9 cellular contexts compared by ENCODE assay signal in genomic region chr11:132402056-132402684, GRCh38.
DNase-seq lines count a peak whose midpoint lies in the region; ATAC-seq, FAIRE-seq and TF ChIP-seq lines count a peak whose summit lies in the region.
"Had no signal": no experiment of that assay in that cellular context is flagged by ENCODE, and none has a peak within 500 bp of the region (broad histone marks: within the 10 kb centered on the region; RNA-seq: fewer than 3 reads in every experiment).

No MANE protein-coding gene starts in this region.

- no peaks in the 10 kb centered on the region for H3K36me3 Mint-ChIP-seq in activated CD4-positive, alpha-beta memory T cell treated with anti-CD3 and anti-CD28 coated beads, Interleukin-2, amount 10 ng/mL, durations not matched to agents 7 days and 5 days (ENCODE audit: low read depth)

- no peak for TF ChIP-seq POLR2A in GM12891 (IDR thresholded peaks at IDR 0.05; ENCODE audit: low read depth, low read length)

- no peak overlapping the region for H3K27ac Mint-ChIP-seq in activated CD4-positive, alpha-beta memory T cell treated with anti-CD3 and anti-CD28 coated beads, Interleukin-2, amount 10 ng/mL, durations not matched to agents 7 days and 5 days

- CTCF ChIA-PET in activated CD4-positive, alpha-beta memory T cell treated with anti-CD3 and anti-CD28 coated beads, Interleukin-2, amount 10 ng/mL, durations not matched to agents 7 days and 5 days (lab: Charles Lee) = interaction anchor here (0.7 to 1.2 kb wide), 4 partner anchors 90 to 253 kb away, joined by 3 to 4 read pairs (median 3); no protein-coding TSS in a partner anchor

- H3K4me3 Mint-ChIP-seq in activated CD4-positive, alpha-beta memory T cell treated with anti-CD3 and anti-CD28 coated beads, Interleukin-2, amount 10 ng/mL, durations not matched to agents 7 days and 5 days = no peak overlapping the region

- no peak for ATAC-seq in GM19397 (IDR thresholded peaks at IDR 0.05; ENCODE audit: unreplicated experiment)

- peak; percentile 95 for FAIRE-seq in GM12891 (lab: Jason Lieb, UNC)
- FAIRE-seq: TTC549 had no signal

- H3K4me1 Mint-ChIP-seq in activated CD4-positive, alpha-beta memory T cell treated with anti-CD3 and anti-CD28 coated beads, Interleukin-2, amount 10 ng/mL, durations not matched to agents 7 days and 5 days = no peaks in the 10 kb centered on the region

- POLR2A ChIA-PET in activated CD4-positive, alpha-beta memory T cell treated with anti-CD3 and anti-CD28 coated beads, Interleukin-2, amount 10 ng/mL, durations not matched to agents 7 days and 5 days (lab: Charles Lee) = no interaction called here

- TF ChIP-seq CTCF in HFF-Myc (IDR thresholded peaks at IDR 0.05; ENCODE audit: low read depth, low read length, missing control alignments) = peak; percentile 21

- peaks cover 5% of the 10 kb centered on the region for H3K27me3 Mint-ChIP-seq in activated CD4-positive, alpha-beta memory T cell treated with anti-CD3 and anti-CD28 coated beads, Interleukin-2, amount 10 ng/mL, durations not matched to agents 7 days and 5 days

- peak; percentile 39 for DNase-seq in GM12891 (ENCODE audit: insufficient read length, low spot score)
- no peak for DNase-seq in HFF-Myc (ENCODE audit: extremely low read depth, low read depth)
- DNase-seq in NCI-H1436 treated with DMSO at 0.1 percent for 48 hours (lab: John Stamatoyannopoulos, UW) = peak; percentile 28
- DNase-seq in activated CD4-positive, alpha-beta memory T cell treated with anti-CD3 and anti-CD28 coated beads, Interleukin-2, amount 10 ng/mL, durations not matched to agents 7 days and 5 days = peak; percentile 43
- peak; percentile 84 for DNase-seq in islet precursor cell
- DNase-seq in activated gamma-delta T cell (lab: John Stamatoyannopoulos, UW) = no peak
- DNase-seq in effector CD8-positive, alpha-beta T cell (lab: John Stamatoyannopoulos, UW) = no peak

- no peak overlapping the region for H3K4me3 ChIP-seq in HFF-Myc (replicated peaks; ENCODE audit: low read depth, low read length)

- H3K9me3 Mint-ChIP-seq in activated CD4-positive, alpha-beta memory T cell treated with anti-CD3 and anti-CD28 coated beads, Interleukin-2, amount 10 ng/mL, durations not matched to agents 7 days and 5 days = peaks cover 2% of the 10 kb centered on the region

TF ChIP-seq in GM12891, 5 proteins besides CTCF, POLR2A, EP300 and RAD21:
- no peak for TF ChIP-seq POLR2AphosphoS5 (IDR thresholded peaks at IDR 0.05; ENCODE audit: low read depth, low read length)
- TF ChIP-seq POU2F2 (IDR thresholded peaks at IDR 0.05; ENCODE audit: low read depth, low read length) = peak; percentile 53; the same call in 1 of the 2 replicates
TF ChIP-seq in GM12891: peak in this region for 1.

Comparison
In these comparisons a context has a peak if more than half of its experiments do, and no peak if none do; other contexts are left out.
1. DNase-seq: peak in GM12891 (single experiment), NCI-H1436 treated with DMSO at 0.1 percent for 48 hours (single experiment), activated CD4-positive, alpha-beta memory T cell treated with anti-CD3 and anti-CD28 coated beads, Interleukin-2, amount 10 ng/mL, durations not matched to agents 7 days and 5 days (single experiment) and islet precursor cell (single experiment); none in HFF-Myc (single experiment), activated gamma-delta T cell (single experiment) and effector CD8-positive, alpha-beta T cell (single experiment).